ENCODE assay signal across 21 cellular contexts in the genomic region with DNA sequence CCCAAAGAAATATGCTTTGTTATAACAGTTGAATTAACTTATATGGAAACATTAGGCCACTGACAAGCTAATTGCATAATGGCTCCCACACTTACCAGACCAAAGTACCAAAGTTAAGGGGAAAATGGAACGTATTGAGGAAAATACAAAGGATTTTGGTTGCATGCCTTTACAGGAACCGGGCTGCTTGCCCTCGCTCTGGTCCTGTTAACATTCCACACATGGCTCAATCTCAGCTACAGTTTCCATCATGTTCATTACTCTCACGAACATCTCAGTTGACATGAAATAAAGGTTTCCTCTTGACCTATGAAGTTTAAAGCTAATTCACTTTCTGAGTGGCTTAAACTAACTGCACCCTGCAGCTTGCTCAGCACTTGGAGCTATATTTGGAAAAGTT.
"Had no signal": no experiment of that assay in that cellular context is flagged by ENCODE, and none has a peak within 500 bp of the region (broad histone marks: within the 10 kb centered on the region; RNA-seq: fewer than 3 reads in every experiment).

No MANE protein-coding gene starts in this region.

- ATAC-seq: activated CD8-positive, alpha-beta T cell treated with anti-CD3 and anti-CD28 coated beads, Interleukin-2, amount 10 ng/mL, durations not matched to agents 7 days and 5 days; activated T-cell treated with anti-CD3 and anti-CD28 coated beads, Interleukin-2, amount 50 U/mL, for 4 hours; foreskin keratinocyte; left lung; psoas muscle; right cardiac atrium had no signal

- H3K4me3 ChIP-seq: ascending aorta, esophagus muscularis mucosa, left lung, neural progenitor cell, psoas muscle, skin epidermis, suprapubic skin, transverse colon had no signal

- DNase-seq: activated CD4-positive, alpha-beta T cell treated with anti-CD3 and anti-CD28 coated beads, Interleukin-2, amount 10 ng/mL, durations not matched to agents 24 days and 14 days; activated CD8-positive, alpha-beta T cell treated with anti-CD3 and anti-CD28 coated beads, Interleukin-2, amount 10 ng/mL, durations not matched to agents 7 days and 5 days; activated effector memory CD4-positive, alpha-beta T cell treated with Interleukin-2 at 50 U/mL for 16 hours; activated naive CD4-positive, alpha-beta T cell treated with anti-CD3 and anti-CD28 coated beads, Interleukin-2, amount 10 ng/mL, durations not matched to agents 7 days and 5 days; activated T-cell treated with anti-CD3 and anti-CD28 coated beads, Interleukin-2, amount 50 U/mL, for 4 hours; dermis blood vessel endothelial cell; effector memory CD4-positive, alpha-beta T cell; foreskin keratinocyte; left lung; mammary epithelial cell; psoas muscle; stimulated activated CD4-positive, alpha-beta T cell treated with anti-CD3 and anti-CD28 coated beads, Interleukin-15, amount 100 ng/mL, for 24 hours; stimulated activated CD4-positive, alpha-beta T cell treated with anti-CD3 and anti-CD28 coated beads, Interleukin-2, amount 100 ng/mL, for 48 hours; T1000; transverse colon had no signal
